22 cellular contexts compared by ENCODE assay signal in the genomic region with DNA sequence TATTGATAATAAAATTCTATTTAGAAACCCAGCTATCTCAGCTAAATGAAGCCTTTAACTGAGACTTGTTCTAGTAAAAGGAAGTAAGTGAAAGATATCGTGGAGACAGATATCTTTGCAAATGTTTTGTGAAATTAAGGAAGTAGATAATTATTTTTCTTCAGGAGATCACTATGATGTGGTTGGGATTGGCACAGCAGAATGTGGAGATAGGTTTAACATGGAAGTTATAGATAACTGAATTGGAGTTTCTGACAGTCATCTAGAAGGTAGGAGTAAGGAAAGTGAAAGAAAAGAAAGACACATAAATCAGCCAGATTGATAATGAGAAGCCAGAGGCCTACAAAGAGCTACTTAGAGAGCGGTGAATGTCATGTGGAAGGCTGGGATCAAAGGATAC. TPM values are rescaled to one million over a fixed set of nuclear protein-coding genes. Genes with fewer than 3 reads are reported as not detected.
DNase-seq lines count a peak whose midpoint lies in the region; ATAC-seq and TF ChIP-seq lines count a peak whose summit lies in the region.
"Had no signal": no experiment of that assay in that cellular context is flagged by ENCODE, and none has a peak within 500 bp of the region (broad histone marks: within the 10 kb centered on the region; RNA-seq: fewer than 3 reads in every experiment).

No MANE protein-coding gene starts in this region.

- POLR2A ChIA-PET in activated naive CD8-positive, alpha-beta T cell treated with anti-CD3 and anti-CD28 coated beads, Interleukin-2, amount 10 ng/mL, durations not matched to agents 7 days and 5 days (lab: Charles Lee) = no interaction called here

- H3K27me3 Mint-ChIP-seq in activated T-cell treated with anti-CD3 and anti-CD28 coated beads, Interleukin-2, amount 50 U/mL, for 72 hours (ENCODE audit: low read depth) = no peaks in the 10 kb centered on the region
- no peaks in the 10 kb centered on the region for H3K27me3 Mint-ChIP-seq in activated naive CD8-positive, alpha-beta T cell treated with anti-CD3 and anti-CD28 coated beads, Interleukin-2, amount 10 ng/mL, durations not matched to agents 7 days and 5 days
- H3K27me3 Mint-ChIP-seq in stimulated activated naive B cell treated with anti-CD40 and anti-IgM and Interleukin-4, amounts not matched to agents 10 μg/mL and 1 μg/mL and 100 μg/mL, for 72 hours = no peaks in the 10 kb centered on the region
- H3K27me3 Mint-ChIP-seq in T-helper 2 cell treated with Interferon-gamma antibody and Interleukin-4, amounts not matched to agents 5 μg/mL and 100 μg/mL, for 36 hours (ENCODE audit: low read depth) = no peaks in the 10 kb centered on the region
- H3K27me3 Mint-ChIP-seq: progenitor cell of endocrine pancreas had no signal

- DNase-seq in activated T-cell treated with anti-CD3 and anti-CD28 coated beads, Interleukin-2, amount 50 U/mL, for 72 hours = no peak
- DNase-seq in activated T-cell treated with anti-CD3 and anti-CD28 coated beads for 4 hours (no peak), OCI-M1 (lab: John Stamatoyannopoulos, UW) (peak; percentile 73), NCI-H524 (lab: John Stamatoyannopoulos, UW) (no peak), foreskin keratinocyte (no peak)
- no peak for DNase-seq in activated naive CD8-positive, alpha-beta T cell treated with anti-CD3 and anti-CD28 coated beads, Interleukin-2, amount 10 ng/mL, durations not matched to agents 7 days and 5 days
- no peak for DNase-seq in stimulated activated naive B cell treated with anti-CD40 and anti-IgM and Interleukin-4, amounts not matched to agents 10 μg/mL and 1 μg/mL and 100 μg/mL, for 72 hours
- DNase-seq in T-helper 2 cell treated with Interferon-gamma antibody and Interleukin-4, amounts not matched to agents 5 μg/mL and 100 μg/mL, for 36 hours (ENCODE audit: low spot score) = no peak
- DNase-seq: aorta, DMS 273 treated with DMSO at 0.1 percent for 48 hours, Karpas-422, left lung, NCI-H1694, NCI-H446, spleen, stomach had no signal

- no peak for ATAC-seq in activated T-cell treated with anti-CD3 and anti-CD28 coated beads, Interleukin-2, amount 50 U/mL, for 72 hours (replicated peaks in 1 of 2)
- ATAC-seq in activated naive CD8-positive, alpha-beta T cell treated with anti-CD3 and anti-CD28 coated beads, Interleukin-2, amount 10 ng/mL, durations not matched to agents 7 days and 5 days (ENCODE audit: low read depth) = no peak
- no peak for ATAC-seq in stimulated activated naive B cell treated with anti-CD40 and anti-IgM and Interleukin-4, amounts not matched to agents 10 μg/mL and 1 μg/mL and 100 μg/mL, for 72 hours (replicated peaks)
- ATAC-seq in foreskin keratinocyte = no peak
- ATAC-seq: left lung had no signal

- H3K4me3 Mint-ChIP-seq in activated T-cell treated with anti-CD3 and anti-CD28 coated beads, Interleukin-2, amount 50 U/mL, for 72 hours = peak overlapping the region; percentile 25 to 83
- H3K4me3 Mint-ChIP-seq in activated naive CD8-positive, alpha-beta T cell treated with anti-CD3 and anti-CD28 coated beads, Interleukin-2, amount 10 ng/mL, durations not matched to agents 7 days and 5 days = peak overlapping the region; percentile 58
- H3K4me3 Mint-ChIP-seq in stimulated activated naive B cell treated with anti-CD40 and anti-IgM and Interleukin-4, amounts not matched to agents 10 μg/mL and 1 μg/mL and 100 μg/mL, for 72 hours = peak overlapping the region; percentile 15 to 65
- H3K4me3 Mint-ChIP-seq in T-helper 2 cell treated with Interferon-gamma antibody and Interleukin-4, amounts not matched to agents 5 μg/mL and 100 μg/mL, for 36 hours = no peak overlapping the region

- no peaks in the 10 kb centered on the region for H3K4me1 ChIP-seq in foreskin keratinocyte
- H3K4me1 ChIP-seq: SJSA1 had no signal

- no peaks in the 10 kb centered on the region for H3K9me3 Mint-ChIP-seq in activated T-cell treated with anti-CD3 and anti-CD28 coated beads, Interleukin-2, amount 50 U/mL, for 72 hours
- H3K9me3 Mint-ChIP-seq in activated naive CD8-positive, alpha-beta T cell treated with anti-CD3 and anti-CD28 coated beads, Interleukin-2, amount 10 ng/mL, durations not matched to agents 7 days and 5 days = no peaks in the 10 kb centered on the region
- H3K9me3 Mint-ChIP-seq in stimulated activated naive B cell treated with anti-CD40 and anti-IgM and Interleukin-4, amounts not matched to agents 10 μg/mL and 1 μg/mL and 100 μg/mL, for 72 hours = no peaks in the 10 kb centered on the region
- no peaks in the 10 kb centered on the region for H3K9me3 Mint-ChIP-seq in T-helper 2 cell treated with Interferon-gamma antibody and Interleukin-4, amounts not matched to agents 5 μg/mL and 100 μg/mL, for 36 hours

- no peak for TF ChIP-seq CTCF in foreskin keratinocyte (conservative IDR thresholded peaks at IDR 0.05)

- peaks cover 11% of the 10 kb centered on the region for H3K4me1 Mint-ChIP-seq in activated T-cell treated with anti-CD3 and anti-CD28 coated beads, Interleukin-2, amount 50 U/mL, for 72 hours (ENCODE audit: low read depth)
- peaks cover 16% of the 10 kb centered on the region for H3K4me1 Mint-ChIP-seq in activated naive CD8-positive, alpha-beta T cell treated with anti-CD3 and anti-CD28 coated beads, Interleukin-2, amount 10 ng/mL, durations not matched to agents 7 days and 5 days
- peaks cover 19 to 32% of the 10 kb centered on the region in 2 donors for H3K4me1 Mint-ChIP-seq in stimulated activated naive B cell treated with anti-CD40 and anti-IgM and Interleukin-4, amounts not matched to agents 10 μg/mL and 1 μg/mL and 100 μg/mL, for 72 hours
- H3K4me1 Mint-ChIP-seq in T-helper 2 cell treated with Interferon-gamma antibody and Interleukin-4, amounts not matched to agents 5 μg/mL and 100 μg/mL, for 36 hours (ENCODE audit: low read depth) = peaks cover 9% of the 10 kb centered on the region

- peak overlapping the region; percentile 89 for H3K27ac Mint-ChIP-seq in activated T-cell treated with anti-CD3 and anti-CD28 coated beads, Interleukin-2, amount 50 U/mL, for 72 hours
- H3K27ac Mint-ChIP-seq in activated naive CD8-positive, alpha-beta T cell treated with anti-CD3 and anti-CD28 coated beads, Interleukin-2, amount 10 ng/mL, durations not matched to agents 7 days and 5 days = peak overlapping the region; percentile 28
- no peak overlapping the region for H3K27ac Mint-ChIP-seq in stimulated activated naive B cell treated with anti-CD40 and anti-IgM and Interleukin-4, amounts not matched to agents 10 μg/mL and 1 μg/mL and 100 μg/mL, for 72 hours
- H3K27ac Mint-ChIP-seq in T-helper 2 cell treated with Interferon-gamma antibody and Interleukin-4, amounts not matched to agents 5 μg/mL and 100 μg/mL, for 36 hours = no peak overlapping the region
- H3K27ac Mint-ChIP-seq: progenitor cell of endocrine pancreas had no signal

- peaks cover 4 to 6% of the 10 kb centered on the region in 2 donors for H3K36me3 Mint-ChIP-seq in activated T-cell treated with anti-CD3 and anti-CD28 coated beads, Interleukin-2, amount 50 U/mL, for 72 hours (ENCODE audit: insufficient read depth in 2 of 2)
- H3K36me3 Mint-ChIP-seq in activated naive CD8-positive, alpha-beta T cell treated with anti-CD3 and anti-CD28 coated beads, Interleukin-2, amount 10 ng/mL, durations not matched to agents 7 days and 5 days = peaks cover 67% of the 10 kb centered on the region
- peaks cover 24 to 32% of the 10 kb centered on the region in 2 donors for H3K36me3 Mint-ChIP-seq in stimulated activated naive B cell treated with anti-CD40 and anti-IgM and Interleukin-4, amounts not matched to agents 10 μg/mL and 1 μg/mL and 100 μg/mL, for 72 hours
- peaks cover 59% of the 10 kb centered on the region for H3K36me3 Mint-ChIP-seq in T-helper 2 cell treated with Interferon-gamma antibody and Interleukin-4, amounts not matched to agents 5 μg/mL and 100 μg/mL, for 36 hours (ENCODE audit: low read depth)

- no peaks in the 10 kb centered on the region for H3K27me3 ChIP-seq in foreskin keratinocyte
- H3K27me3 ChIP-seq: left lung, SJSA1, spleen, stomach had no signal

- H3K27ac ChIP-seq in foreskin keratinocyte = no peak overlapping the region
- H3K27ac ChIP-seq: left lung, SJSA1, stomach, VCaP had no signal

RNA-seq across cellular contexts. Expression of gene CASP5, which starts 4.7 kb away (rescaled TPM):
- not detected for total RNA-seq in activated T-cell treated with anti-CD3 and anti-CD28 coated beads, Interleukin-2, amount 50 U/mL, for 72 hours
- not detected for total RNA-seq in activated naive CD8-positive, alpha-beta T cell treated with anti-CD3 and anti-CD28 coated beads, Interleukin-2, amount 10 ng/mL, durations not matched to agents 7 days and 5 days
- not detected in 2 replicates for total RNA-seq in foreskin keratinocyte
- polyA plus RNA-seq in foreskin keratinocyte = not detected in 2 replicates
- total RNA-seq: endothelial cell of umbilical vein, frontal cortex, OCI-LY7, progenitor cell of endocrine pancreas, SJSA1 had no signal
- polyA plus RNA-seq: endothelial cell of umbilical vein had no signal

RNA-seq across cellular contexts. Expression of gene CASP1, which starts 7.3 kb away (rescaled TPM):
- 10 to 100 TPM; 20.4 to 23.9 TPM for total RNA-seq in activated T-cell treated with anti-CD3 and anti-CD28 coated beads, Interleukin-2, amount 50 U/mL, for 72 hours
- 10 to 100 TPM; 93.6 to 98.6 TPM for total RNA-seq in activated naive CD8-positive, alpha-beta T cell treated with anti-CD3 and anti-CD28 coated beads, Interleukin-2, amount 10 ng/mL, durations not matched to agents 7 days and 5 days
- 37.0 and 47.5 TPM in 2 replicates for total RNA-seq in foreskin keratinocyte
- polyA plus RNA-seq in foreskin keratinocyte = 29.8 and 38.0 TPM in 2 replicates
- total RNA-seq: progenitor cell of endocrine pancreas had no signal

RNA-seq across cellular contexts. Expression of gene CARD16, which starts 17.5 kb away (rescaled TPM):
- total RNA-seq in activated T-cell treated with anti-CD3 and anti-CD28 coated beads, Interleukin-2, amount 50 U/mL, for 72 hours = 10 to 100 TPM in 1 of 2 donors, 1 to 10 TPM in 1; 8.0 to 10.8 TPM
- total RNA-seq in activated naive CD8-positive, alpha-beta T cell treated with anti-CD3 and anti-CD28 coated beads, Interleukin-2, amount 10 ng/mL, durations not matched to agents 7 days and 5 days = 10 to 100 TPM; 72.5 to 83.7 TPM
- 11.6 and 13.1 TPM in 2 replicates for total RNA-seq in foreskin keratinocyte
- 18.5 and 24.0 TPM in 2 replicates for polyA plus RNA-seq in foreskin keratinocyte
- total RNA-seq: frontal cortex, progenitor cell of endocrine pancreas had no signal

RNA-seq across cellular contexts. Expression of gene CASP4, which starts 59.3 kb away (rescaled TPM):
- 10 to 100 TPM; 43.6 to 60.6 TPM for total RNA-seq in activated T-cell treated with anti-CD3 and anti-CD28 coated beads, Interleukin-2, amount 50 U/mL, for 72 hours
- total RNA-seq in activated naive CD8-positive, alpha-beta T cell treated with anti-CD3 and anti-CD28 coated beads, Interleukin-2, amount 10 ng/mL, durations not matched to agents 7 days and 5 days = 100 to 1,000 TPM; 111 to 115 TPM
- 76.0 and 96.1 TPM in 2 replicates for total RNA-seq in foreskin keratinocyte
- polyA plus RNA-seq in foreskin keratinocyte = 67.5 and 70.3 TPM in 2 replicates
- total RNA-seq: progenitor cell of endocrine pancreas had no signal

Comparison
In these comparisons a context has a peak if more than half of its experiments do, and no peak if none do; other contexts are left out.
1. H3K27ac Mint-ChIP-seq: peak in activated T-cell treated with anti-CD3 and anti-CD28 coated beads, Interleukin-2, amount 50 U/mL, for 72 hours (single experiment) and activated naive CD8-positive, alpha-beta T cell treated with anti-CD3 and anti-CD28 coated beads, Interleukin-2, amount 10 ng/mL, durations not matched to agents 7 days and 5 days (single experiment); none in stimulated activated naive B cell treated with anti-CD40 and anti-IgM and Interleukin-4, amounts not matched to agents 10 μg/mL and 1 μg/mL and 100 μg/mL, for 72 hours (single experiment) and T-helper 2 cell treated with Interferon-gamma antibody and Interleukin-4, amounts not matched to agents 5 μg/mL and 100 μg/mL, for 36 hours (single experiment).